15 cellular contexts compared by ENCODE assay signal in genomic region chr20:24769878-24770627, GRCh38.
"Had no signal": no experiment of that assay in that cellular context is flagged by ENCODE, and none has a peak within 500 bp of the region (broad histone marks: within the 10 kb centered on the region; RNA-seq: fewer than 3 reads in every experiment).

No MANE protein-coding gene starts in this region.

- DNase-seq: activated CD4-positive, alpha-beta T cell treated with anti-CD3 and anti-CD28 coated beads for 36 hours; activated CD8-positive, alpha-beta T cell treated with anti-CD3 and anti-CD28 coated beads, Interleukin-2, amount 10 ng/mL, durations not matched to agents 7 days and 5 days; activated gamma-delta T cell treated with Interleukin-2 at 50 U/mL for 16 hours; activated naive CD8-positive, alpha-beta T cell treated with anti-CD3 and anti-CD28 coated beads, Interleukin-2, amount 50 U/mL, for 24 hours; effector CD4-positive, alpha-beta T cell; heart right ventricle; left ventricle myocardium superior; stimulated activated CD4-positive, alpha-beta T cell treated with anti-CD3 and anti-CD28 coated beads, Interleukin-4, amount 100 ng/mL, for 4 hours; T1000 had no signal

- H3K4me1 ChIP-seq: tibial artery had no signal

- H3K36me3 ChIP-seq: heart right ventricle, neutrophil, tibial artery had no signal

- H3K27ac ChIP-seq: heart right ventricle, neutrophil, tibial artery had no signal

- H3K4me3 ChIP-seq: heart right ventricle, tibial artery had no signal

- FAIRE-seq: astrocyte, colon, frontal cortex, islet of Langerhans had no signal

- H3K9me3 ChIP-seq: neutrophil, tibial artery had no signal
